Comparison of ENCODE assay signal across 1 cellular context in genomic region chr17:1455291-1455747, GRCh38.
A peak's percentile ranks its signal among the peaks of the same experiment; 100 is the strongest.
TF ChIP-seq lines count a peak whose summit lies in the region.

No MANE protein-coding gene starts in this region.

TF ChIP-seq in WTC11, 78 proteins besides CTCF, POLR2A, EP300 and RAD21 (continued from another document):
- 0 out of 2 replicates have a peak, but pooled peaks have one; percentile 54 for TF ChIP-seq TEAD1 (CRISPR knock-in tag; IDR thresholded peaks at IDR 0.05)
- TF ChIP-seq ZNF317 (CRISPR knock-in tag; IDR thresholded peaks at IDR 0.05; ENCODE audit: borderline replicate concordance, low read depth), result 0 out of 2 replicates have a peak, but pooled peaks have one; percentile 4
- TF ChIP-seq ZNF138 (CRISPR knock-in tag; conservative IDR thresholded peaks at IDR 0.05), result peak; percentile 59; the same call in 1 of the 2 replicates
